In genomic region chr14:96811985-96812667, GRCh38 we compare ENCODE assay signal across 14 cellular contexts. TPM values are rescaled to one million over a fixed set of nuclear protein-coding genes. Genes with fewer than 3 reads are reported as not detected.
DNase-seq lines count a peak whose midpoint lies in the region; ATAC-seq lines count a peak whose summit lies in the region.
"Had no signal": no experiment of that assay in that cellular context is flagged by ENCODE, and none has a peak within 500 bp of the region (broad histone marks: within the 10 kb centered on the region; RNA-seq: fewer than 3 reads in every experiment).

No MANE protein-coding gene starts in this region.

- no peak overlapping the region for H3K4me3 Mint-ChIP-seq in T-helper 17 cell

- peaks cover 2% of the 10 kb centered on the region for H3K36me3 Mint-ChIP-seq in T-helper 17 cell (ENCODE audit: low read depth)
- H3K36me3 Mint-ChIP-seq: IgD-negative memory B cell had no signal

- no peaks in the 10 kb centered on the region for H3K27me3 Mint-ChIP-seq in T-helper 17 cell
- H3K27me3 Mint-ChIP-seq: IgD-negative memory B cell had no signal

- DNase-seq in T-helper 17 cell (no peak), DMS153 (lab: John Stamatoyannopoulos, UW) (no peak), anterior cingulate cortex (lab: John Stamatoyannopoulos, UW) (no peak), Right ventricle myocardium superior (no peak)
- DNase-seq: effector CD4-positive, alpha-beta T cell; glutamatergic neuron; left lung; NCI-H1930 had no signal

- intact Hi-C loops in Right ventricle myocardium superior (cut with DNase I), result no loop called here

- H3K4me1 Mint-ChIP-seq in T-helper 17 cell, result peaks cover 19% of the 10 kb centered on the region

- peak overlapping the region; percentile 14 for H3K27ac Mint-ChIP-seq in T-helper 17 cell

- H3K9me3 ChIP-seq in T-helper 17 cell (ENCODE audit: control insufficient read depth, low read length, poor library complexity, severe bottlenecking), result no peaks in the 10 kb centered on the region
- H3K9me3 ChIP-seq: left lung had no signal

- ATAC-seq in GM18858 (IDR thresholded peaks at IDR 0.05; ENCODE audit: unreplicated experiment) (peak; percentile 78), GM21367 (IDR thresholded peaks at IDR 0.05; ENCODE audit: unreplicated experiment) (peak; percentile 77), HG03066 (IDR thresholded peaks at IDR 0.05; ENCODE audit: low read depth, unreplicated experiment) (peak; percentile 66), T-helper 17 cell (peak; percentile 57), Right ventricle myocardium superior (ENCODE audit: poor library complexity) (no peak), HG03039 (IDR thresholded peaks at IDR 0.05; ENCODE audit: unreplicated experiment) (no peak)
- ATAC-seq: HCT116, left lung had no signal

RNA-seq across cellular contexts. Expression of gene VRK1, which starts 14.9 kb away (rescaled TPM):
- total RNA-seq in T-helper 17 cell (10 to 100 TPM; 24.6 to 25.3 TPM), Right ventricle myocardium superior (4.7 TPM)

Comparison
In these comparisons a context has a peak if more than half of its experiments do, and no peak if none do; other contexts are left out.
1. ATAC-seq: peak in GM18858 (single experiment), GM21367 (single experiment), HG03066 (single experiment) and T-helper 17 cell (single experiment); none in Right ventricle myocardium superior (single experiment) and HG03039 (single experiment).